ENCODE assay signal across 16 cellular contexts in genomic region chr2:170298115-170298514, GRCh38.
A peak's percentile ranks its signal among the peaks of the same experiment; 100 is the strongest.
DNase-seq lines count a peak whose midpoint lies in the region; ATAC-seq and TF ChIP-seq lines count a peak whose summit lies in the region.
"Had no signal": no experiment of that assay in that cellular context is flagged by ENCODE, and none has a peak within 500 bp of the region (broad histone marks: within the 10 kb centered on the region; RNA-seq: fewer than 3 reads in every experiment).

No MANE protein-coding gene starts in this region.

- H3K4me1 Mint-ChIP-seq in Caco-2 (ENCODE audit: low read depth, unreplicated experiment), result no peaks in the 10 kb centered on the region
- H3K4me1 Mint-ChIP-seq: activated CD4-positive, alpha-beta T cell treated with anti-CD3 and anti-CD28 coated beads for 36 hours; IgD-negative memory B cell had no signal

- no TSS peak for BruUV-seq in Caco-2 (replicated peaks; lab: Mats Ljungman, UMichigan)

- no peaks in the 10 kb centered on the region for H3K36me3 ChIP-seq in Caco-2 (ENCODE audit: control insufficient read depth, insufficient read depth, low read length)
- no peaks in the 10 kb centered on the region for H3K36me3 ChIP-seq in MG63
- H3K36me3 ChIP-seq: uterus had no signal

- H3K4me1 ChIP-seq in Caco-2, result no peaks in the 10 kb centered on the region
- H3K4me1 ChIP-seq: uterus had no signal

- H3K9me3 Mint-ChIP-seq in Caco-2 (ENCODE audit: unreplicated experiment), result peaks cover 11% of the 10 kb centered on the region
- H3K9me3 Mint-ChIP-seq: activated T-helper 1 cell treated with anti-CD3 and anti-CD28 coated beads, Interleukin-12 subunit alpha, Interleukin-12 subunit beta, Interleukin-2, Interleukin-4 antibody, amounts not matched to agents 30 ng/mL and 10 ng/mL and 1 ng/mL, durations not matched to agents 14 hours and 24 hours and 36 hours had no signal

- peaks cover 7% of the 10 kb centered on the region; the same call in 1 of the 2 replicates for H3K9me3 ChIP-seq in Caco-2
- H3K9me3 ChIP-seq in MG63, result no peaks in the 10 kb centered on the region; the same call in 1 of the 2 replicates
- H3K9me3 ChIP-seq: uterus had no signal

- H3K27me3 ChIP-seq in Caco-2 (replicated peaks; ENCODE audit: control insufficient read depth, insufficient read depth, low read length) (no peaks in the 10 kb centered on the region), MG63 (peaks cover 9% of the 10 kb centered on the region; the same call in 1 of the 2 replicates)
- H3K27me3 ChIP-seq: uterus had no signal

- no peak overlapping the region for H3K27ac Mint-ChIP-seq in Caco-2 (ENCODE audit: unreplicated experiment)
- H3K27ac Mint-ChIP-seq: activated CD4-positive, alpha-beta T cell treated with anti-CD3 and anti-CD28 coated beads for 36 hours; activated T-helper 1 cell treated with anti-CD3 and anti-CD28 coated beads, Interleukin-12 subunit alpha, Interleukin-12 subunit beta, Interleukin-2, Interleukin-4 antibody, amounts not matched to agents 30 ng/mL and 10 ng/mL and 1 ng/mL, durations not matched to agents 14 hours and 24 hours and 36 hours; IgD-negative memory B cell had no signal

- no peak overlapping the region for H3K4me3 Mint-ChIP-seq in Caco-2 (ENCODE audit: unreplicated experiment)
- H3K4me3 Mint-ChIP-seq: activated CD4-positive, alpha-beta T cell treated with anti-CD3 and anti-CD28 coated beads for 36 hours; activated T-helper 1 cell treated with anti-CD3 and anti-CD28 coated beads, Interleukin-12 subunit alpha, Interleukin-12 subunit beta, Interleukin-2, Interleukin-4 antibody, amounts not matched to agents 30 ng/mL and 10 ng/mL and 1 ng/mL, durations not matched to agents 14 hours and 24 hours and 36 hours; IgD-negative memory B cell had no signal

- H3K4me3 ChIP-seq in Caco-2 (ENCODE audit: low read depth, low read length), result no peak overlapping the region
- no peak overlapping the region for H3K4me3 ChIP-seq in MG63
- H3K4me3 ChIP-seq: lung, uterus had no signal

- H3K27me3 Mint-ChIP-seq in Caco-2 (ENCODE audit: insufficient read depth, unreplicated experiment), result peaks cover 3% of the 10 kb centered on the region

- DNase-seq in GM10266 (ENCODE audit: extremely low spot score) (peak; percentile 21), EL (no peak), Caco-2 (no peak), ureter (ENCODE audit: low spot score) (no peak), MG63 (no peak)
- DNase-seq: activated CD4-positive, alpha-beta T cell treated with anti-CD3 and anti-CD28 coated beads for 36 hours; DMS53; hypothalamus; NCI-H187; uterus had no signal

- no peak for TF ChIP-seq CTCF in GM10266 (IDR thresholded peaks at IDR 0.05; ENCODE audit: control insufficient read depth, insufficient read depth, low read depth, missing control alignments)
- no peak for TF ChIP-seq CTCF in Caco-2 (IDR thresholded peaks at IDR 0.05; ENCODE audit: insufficient read depth in 1 of 2, low read depth in 1 of 2, low read length in 1 of 2, severe bottlenecking in 1 of 2, unreplicated experiment in 1 of 2)

- ATAC-seq in GM19324 (IDR thresholded peaks at IDR 0.05; ENCODE audit: low FRiP score, unreplicated experiment), result peak; percentile 63
- ATAC-seq in HG02763 (IDR thresholded peaks at IDR 0.05; ENCODE audit: unreplicated experiment), result peak; percentile 83
- ATAC-seq in HG03575 (IDR thresholded peaks at IDR 0.05; ENCODE audit: extremely low read depth, insufficient number of reproducible peaks, low FRiP score, unreplicated experiment), result peak; percentile 82
- ATAC-seq: activated CD4-positive, alpha-beta T cell treated with anti-CD3 and anti-CD28 coated beads for 36 hours had no signal

- intact Hi-C loops in Caco-2 (cut with micrococcal nuclease; ENCODE audit: unreplicated experiment), result no loop called here

- H3K36me3 Mint-ChIP-seq in Caco-2 (ENCODE audit: insufficient read depth, unreplicated experiment), result no peaks in the 10 kb centered on the region
- H3K36me3 Mint-ChIP-seq: IgD-negative memory B cell had no signal

- CTCF ChIA-PET in Caco-2 (lab: Charles Lee), result no interaction called here

- POLR2A ChIA-PET in Caco-2 (lab: Charles Lee), result no interaction called here
